15 cellular contexts compared by ENCODE assay signal in genomic region chr15:31349233-31350141, GRCh38. TPM values are rescaled to one million over a fixed set of nuclear protein-coding genes. Genes with fewer than 3 reads are reported as not detected.
DNase-seq lines count a peak whose midpoint lies in the region; ATAC-seq and TF ChIP-seq lines count a peak whose summit lies in the region.
"Had no signal": no experiment of that assay in that cellular context is flagged by ENCODE, and none has a peak within 500 bp of the region (broad histone marks: within the 10 kb centered on the region; RNA-seq: fewer than 3 reads in every experiment).

No MANE protein-coding gene starts in this region.

- CTCF ChIA-PET in activated CD4-positive, alpha-beta T cell treated with anti-CD3 and anti-CD28 coated beads for 36 hours (lab: Charles Lee), result interaction anchor here (0.6 to 3.4 kb wide), 4 partner anchors 8 to 20 kb away, joined by 3 to 20 read pairs (median 6); no protein-coding TSS in a partner anchor
- CTCF ChIA-PET in activated B cell treated with CpG ODN at 0.5 μM for 24 hours (lab: Charles Lee), result interaction anchor here (1.3 kb wide), 1 partner anchor 134 kb away, joined by 4 read pairs; no protein-coding TSS in a partner anchor

- POLR2A ChIA-PET in activated CD4-positive, alpha-beta T cell treated with anti-CD3 and anti-CD28 coated beads for 36 hours (lab: Charles Lee), result interaction anchor here (2.7 kb wide), 1 partner anchor 11 kb away, joined by 15 read pairs; no protein-coding TSS in a partner anchor
- POLR2A ChIA-PET in activated B cell treated with CpG ODN at 0.5 μM for 24 hours (lab: Charles Lee), result interaction anchor here (0.9 to 1.6 kb wide), 4 partner anchors 7 to 23 kb away, joined by 3 to 6 read pairs (median 5); partner anchors contain the start of gene KLF13

- no peaks in the 10 kb centered on the region for H3K27me3 Mint-ChIP-seq in activated CD4-positive, alpha-beta T cell treated with anti-CD3 and anti-CD28 coated beads for 36 hours
- no peaks in the 10 kb centered on the region for H3K27me3 Mint-ChIP-seq in activated B cell treated with CpG ODN at 0.5 μM for 24 hours
- no peaks in the 10 kb centered on the region for H3K27me3 Mint-ChIP-seq in stimulated activated naive CD8-positive, alpha-beta T cell treated with anti-CD3 and anti-CD28 coated beads, Interleukin-15, amount 100 ng/mL, for 72 hours

- peaks cover 100% of the 10 kb centered on the region for H3K4me1 ChIP-seq in left ventricle myocardium inferior

- H3K9me3 Mint-ChIP-seq in activated CD4-positive, alpha-beta T cell treated with anti-CD3 and anti-CD28 coated beads for 36 hours (ENCODE audit: low read depth), result no peaks in the 10 kb centered on the region
- no peaks in the 10 kb centered on the region for H3K9me3 Mint-ChIP-seq in activated B cell treated with CpG ODN at 0.5 μM for 24 hours
- no peaks in the 10 kb centered on the region for H3K9me3 Mint-ChIP-seq in stimulated activated naive CD8-positive, alpha-beta T cell treated with anti-CD3 and anti-CD28 coated beads, Interleukin-15, amount 100 ng/mL, for 72 hours
- H3K9me3 Mint-ChIP-seq: HFFc6 had no signal

- peak overlapping the region; percentile 98 for H3K27ac Mint-ChIP-seq in activated CD4-positive, alpha-beta T cell treated with anti-CD3 and anti-CD28 coated beads for 36 hours
- peak overlapping the region; percentile 84 for H3K27ac Mint-ChIP-seq in activated B cell treated with CpG ODN at 0.5 μM for 24 hours
- peak overlapping the region in 1 of 2 donors; percentile 86 for H3K27ac Mint-ChIP-seq in stimulated activated naive CD8-positive, alpha-beta T cell treated with anti-CD3 and anti-CD28 coated beads, Interleukin-15, amount 100 ng/mL, for 72 hours
- H3K27ac Mint-ChIP-seq: HFFc6 had no signal

- no peak overlapping the region for H3K4me3 ChIP-seq in left ventricle myocardium inferior
- H3K4me3 ChIP-seq: A549, K562 had no signal

- H3K27me3 ChIP-seq in left ventricle myocardium inferior (ENCODE audit: low read depth), result no peaks in the 10 kb centered on the region

- no peaks in the 10 kb centered on the region for H3K9me3 ChIP-seq in left ventricle myocardium inferior (replicated peaks)
- H3K9me3 ChIP-seq: A549 had no signal

- intact Hi-C loops in activated CD4-positive, alpha-beta T cell treated with anti-CD3 and anti-CD28 coated beads for 36 hours (cut with DNase I, micrococcal nuclease), result loop anchor here (5.0 kb wide), 3 partner anchors 43 to 138 kb away; no protein-coding TSS in a partner anchor
- intact Hi-C loops in activated B cell treated with CpG ODN at 0.5 μM for 24 hours (cut with micrococcal nuclease), result loop anchor here (5.0 kb wide), 1 partner anchor 43 kb away; no protein-coding TSS in a partner anchor
- intact Hi-C loops in left ventricle myocardium inferior (cut with micrococcal nuclease), result no loop called here

- H3K4me1 Mint-ChIP-seq in activated CD4-positive, alpha-beta T cell treated with anti-CD3 and anti-CD28 coated beads for 36 hours, result peaks cover 96% of the 10 kb centered on the region
- H3K4me1 Mint-ChIP-seq in activated B cell treated with CpG ODN at 0.5 μM for 24 hours, result peaks cover 100% of the 10 kb centered on the region
- H3K4me1 Mint-ChIP-seq in stimulated activated naive CD8-positive, alpha-beta T cell treated with anti-CD3 and anti-CD28 coated beads, Interleukin-15, amount 100 ng/mL, for 72 hours, result peaks cover 99% of the 10 kb centered on the region

- H3K27ac ChIP-seq in left ventricle myocardium inferior (replicated peaks), result peak overlapping the region; percentile 100
- H3K27ac ChIP-seq: A549 had no signal

- H3K36me3 Mint-ChIP-seq in activated CD4-positive, alpha-beta T cell treated with anti-CD3 and anti-CD28 coated beads for 36 hours (ENCODE audit: low read depth), result peaks cover 58% of the 10 kb centered on the region
- H3K36me3 Mint-ChIP-seq in activated B cell treated with CpG ODN at 0.5 μM for 24 hours (ENCODE audit: low read depth), result peaks cover 51% of the 10 kb centered on the region

- no peak for ATAC-seq in activated CD4-positive, alpha-beta T cell treated with anti-CD3 and anti-CD28 coated beads for 36 hours
- ATAC-seq in activated B cell treated with CpG ODN at 0.5 μM for 24 hours (ENCODE audit: low read depth) (no peak), GM21390 (IDR thresholded peaks at IDR 0.05; ENCODE audit: unreplicated experiment) (no peak), HG02759 (IDR thresholded peaks at IDR 0.05; ENCODE audit: unreplicated experiment) (no peak)
- ATAC-seq in stimulated activated naive CD8-positive, alpha-beta T cell treated with anti-CD3 and anti-CD28 coated beads, Interleukin-15, amount 100 ng/mL, for 72 hours, result no peak
- ATAC-seq: A549, K562 had no signal

- peak overlapping the region; percentile 35 for H3K4me3 Mint-ChIP-seq in activated CD4-positive, alpha-beta T cell treated with anti-CD3 and anti-CD28 coated beads for 36 hours
- H3K4me3 Mint-ChIP-seq in activated B cell treated with CpG ODN at 0.5 μM for 24 hours, result peak overlapping the region; percentile 19
- peak overlapping the region; percentile 43 to 96 for H3K4me3 Mint-ChIP-seq in stimulated activated naive CD8-positive, alpha-beta T cell treated with anti-CD3 and anti-CD28 coated beads, Interleukin-15, amount 100 ng/mL, for 72 hours
- H3K4me3 Mint-ChIP-seq: HFFc6 had no signal

- no peak for TF ChIP-seq CTCF in activated B cell treated with CpG ODN at 0.5 μM for 24 hours (IDR thresholded peaks at IDR 0.05)
- TF ChIP-seq CTCF in left ventricle myocardium inferior (IDR thresholded peaks at IDR 0.05; ENCODE audit: borderline replicate concordance), result no peak

- peaks cover 7% of the 10 kb centered on the region for H3K36me3 ChIP-seq in left ventricle myocardium inferior

- DNase-seq in activated CD4-positive, alpha-beta T cell treated with anti-CD3 and anti-CD28 coated beads for 36 hours, result no peak
- DNase-seq in activated CD4-positive, alpha-beta T cell treated with anti-CD3 and anti-CD28 coated beads for 1 hour, result no peak
- no peak for DNase-seq in activated B cell treated with CpG ODN at 0.5 μM for 24 hours
- peak; percentile 14 for DNase-seq in left ventricle myocardium inferior
- no peak for DNase-seq in stimulated activated naive CD8-positive, alpha-beta T cell treated with anti-CD3 and anti-CD28 coated beads, Interleukin-15, amount 100 ng/mL, for 72 hours
- DNase-seq in central memory CD4-positive, alpha-beta T cell, result no peak
- DNase-seq: DND-41, HFFc6, kidney glomerular epithelial cell, NCI-H2081 treated with DMSO at 0.1 percent for 48 hours, occipital lobe had no signal

RNA-seq across cellular contexts. Expression of gene KLF13, which starts 22.9 kb away (rescaled TPM):
- 100 to 1,000 TPM; 147 to 212 TPM for total RNA-seq in activated CD4-positive, alpha-beta T cell treated with anti-CD3 and anti-CD28 coated beads for 36 hours
- total RNA-seq in activated B cell treated with CpG ODN at 0.5 μM for 24 hours, result 177 and 178 TPM in 2 replicates
- total RNA-seq in left ventricle myocardium inferior, result 62.3 TPM

Comparison
In these comparisons a context has a peak if more than half of its experiments do, and no peak if none do; other contexts are left out.
1. H3K4me3 Mint-ChIP-seq: peak in every context shown above with its lines; median percentile 70 in stimulated activated naive CD8-positive, alpha-beta T cell treated with anti-CD3 and anti-CD28 coated beads, Interleukin-15, amount 100 ng/mL, for 72 hours; 35 in activated CD4-positive, alpha-beta T cell treated with anti-CD3 and anti-CD28 coated beads for 36 hours; 19 in activated B cell treated with CpG ODN at 0.5 μM for 24 hours.